8 cellular contexts compared by ENCODE assay signal in genomic region chr17:32350662-32351418, GRCh38. TPM values are rescaled to one million over a fixed set of nuclear protein-coding genes. Genes with fewer than 3 reads are reported as not detected.
A peak's percentile ranks its signal among the peaks of the same experiment; 100 is the strongest.
DNase-seq lines count a peak whose midpoint lies in the region; ATAC-seq and TF ChIP-seq lines count a peak whose summit lies in the region.

No MANE protein-coding gene starts in this region.

- H3K27ac ChIP-seq in trophoblast cell (ENCODE audit: low read depth, low read length): peak overlapping the region; percentile 86

- H3K9me3 Mint-ChIP-seq in activated T-cell treated with anti-CD3 and anti-CD28 coated beads, Interleukin-2, amount 50 U/mL, for 4 hours: no peaks in the 10 kb centered on the region
- H3K9me3 Mint-ChIP-seq in activated naive CD4-positive, alpha-beta T cell treated with anti-CD3 and anti-CD28 coated beads, Interleukin-2, amount 50 U/mL, for 72 hours: no peaks in the 10 kb centered on the region
- peaks cover 12% of the 10 kb centered on the region for H3K9me3 Mint-ChIP-seq in glutamatergic neuron (ENCODE audit: unreplicated experiment)

- H2BK12ac ChIP-seq in trophoblast cell (ENCODE audit: low read length): no peak overlapping the region

- H3K79me1 ChIP-seq in trophoblast cell (ENCODE audit: low read length): peaks cover 8% of the 10 kb centered on the region

- H3K27ac Mint-ChIP-seq in activated naive CD4-positive, alpha-beta T cell treated with anti-CD3 and anti-CD28 coated beads, Interleukin-2, amount 50 U/mL, for 72 hours: peak overlapping the region; percentile 99 to 100
- peak overlapping the region; percentile 100 for H3K27ac Mint-ChIP-seq in glutamatergic neuron (ENCODE audit: unreplicated experiment)

- TF ChIP-seq CTCF in glutamatergic neuron (IDR thresholded peaks at IDR 0.05; ENCODE audit: partially characterized antibody, unreplicated experiment): no peak

- peak overlapping the region; percentile 100 for H3K4ac ChIP-seq in trophoblast cell (ENCODE audit: low read depth, low read length)

- no peaks in the 10 kb centered on the region for H3K27me3 Mint-ChIP-seq in activated T-cell treated with anti-CD3 and anti-CD28 coated beads, Interleukin-2, amount 50 U/mL, for 4 hours (ENCODE audit: low read depth)
- peaks cover 12% of the 10 kb centered on the region for H3K27me3 Mint-ChIP-seq in glutamatergic neuron (ENCODE audit: unreplicated experiment)

- peak overlapping the region; percentile 92 for H4K91ac ChIP-seq in trophoblast cell (ENCODE audit: low read depth, low read length)

- peak overlapping the region; percentile 90 for H3K4me3 ChIP-seq in trophoblast cell (ENCODE audit: low read depth, low read length)

- H3K4me1 Mint-ChIP-seq in activated T-cell treated with anti-CD3 and anti-CD28 coated beads, Interleukin-2, amount 50 U/mL, for 4 hours (ENCODE audit: low read depth): peaks cover 41% of the 10 kb centered on the region
- H3K4me1 Mint-ChIP-seq in glutamatergic neuron (ENCODE audit: low read depth, unreplicated experiment): peaks cover 14% of the 10 kb centered on the region

- H3K23ac ChIP-seq in trophoblast cell (ENCODE audit: low read length): no peak overlapping the region

- H4K8ac ChIP-seq in trophoblast cell (ENCODE audit: low read depth, low read length): peak overlapping the region; percentile 87

- peaks cover 22 to 23% of the 10 kb centered on the region in 2 experiments for H3K36me3 ChIP-seq in trophoblast cell (ENCODE audit: control insufficient read depth in 1 of 2, insufficient read depth in 2 of 2, low read length in 2 of 2)

- H3K79me2 ChIP-seq in trophoblast cell (ENCODE audit: control insufficient read depth, insufficient read depth, low read length, poor library complexity): peaks cover 25% of the 10 kb centered on the region

- peaks cover 24% of the 10 kb centered on the region for H3K36me3 Mint-ChIP-seq in activated T-cell treated with anti-CD3 and anti-CD28 coated beads, Interleukin-2, amount 50 U/mL, for 4 hours (ENCODE audit: insufficient read depth)
- peaks cover 28 to 41% of the 10 kb centered on the region in 2 donors for H3K36me3 Mint-ChIP-seq in activated naive CD4-positive, alpha-beta T cell treated with anti-CD3 and anti-CD28 coated beads, Interleukin-2, amount 50 U/mL, for 72 hours
- no peaks in the 10 kb centered on the region for H3K36me3 Mint-ChIP-seq in glutamatergic neuron (ENCODE audit: unreplicated experiment)

- peak overlapping the region; percentile 97 for H2AK5ac ChIP-seq in trophoblast cell (ENCODE audit: low read length)

- peak overlapping the region; percentile 89 for H2AFZ ChIP-seq in trophoblast cell (ENCODE audit: insufficient read depth, low read length, poor library complexity)

- H3K4me2 ChIP-seq in trophoblast cell (ENCODE audit: low read length): peak overlapping the region; percentile 78

- H3K4me3 Mint-ChIP-seq in activated T-cell treated with anti-CD3 and anti-CD28 coated beads, Interleukin-2, amount 50 U/mL, for 4 hours: peak overlapping the region; percentile 100
- peak overlapping the region; percentile 100 for H3K4me3 Mint-ChIP-seq in glutamatergic neuron (ENCODE audit: unreplicated experiment)

- H3K9me3 ChIP-seq in trophoblast cell (ENCODE audit: insufficient read depth, low read depth, low read length): no peaks in the 10 kb centered on the region

- peak overlapping the region; percentile 94 for H3K18ac ChIP-seq in trophoblast cell (ENCODE audit: low read length)

- DNase-seq in activated T-cell treated with anti-CD3 and anti-CD28 coated beads, Interleukin-2, amount 50 U/mL, for 4 hours: peak; percentile 15
- DNase-seq in activated T-cell treated with anti-CD3 and anti-CD28 coated beads, Interleukin-2, amount 50 U/mL, for 48 hours: no peak
- DNase-seq in NCI-H526 treated with DMSO at 0.1 percent for 48 hours (lab: John Stamatoyannopoulos, UW) (peak; percentile 50), glutamatergic neuron (no peak), trophoblast cell (peak; percentile 65 to 81), NAMALWA (ENCODE audit: low spot score) (no peak)
- DNase-seq in activated naive CD4-positive, alpha-beta T cell treated with anti-CD3 and anti-CD28 coated beads, Interleukin-2, amount 50 U/mL, for 72 hours (ENCODE audit: low spot score in 2 of 2): peak in 1 of 2 donors; percentile 30

- H3K4me1 ChIP-seq in trophoblast cell (ENCODE audit: control insufficient read depth in 1 of 2, insufficient read depth in 2 of 2, low read length in 2 of 2): peaks cover 3 to 6% of the 10 kb centered on the region in 2 experiments

- peak overlapping the region; percentile 84 for H2BK5ac ChIP-seq in trophoblast cell (ENCODE audit: low read depth, low read length, poor library complexity)

- H2BK120ac ChIP-seq in trophoblast cell (ENCODE audit: insufficient read depth, low read length, poor library complexity): peak overlapping the region; percentile 87

- no CpG with 5 or more reads among the region's 20 CpGs for WGBS in trophoblast cell (ENCODE audit: extremely low coverage, insufficient coverage, insufficient read length)

- peak overlapping the region; percentile 98 for H3K9ac ChIP-seq in trophoblast cell (ENCODE audit: low read length)

- peak overlapping the region; percentile 99 for H3K14ac ChIP-seq in trophoblast cell (ENCODE audit: low read length)

- ATAC-seq in activated T-cell treated with anti-CD3 and anti-CD28 coated beads, Interleukin-2, amount 50 U/mL, for 4 hours: peak; percentile 15 to 27
- ATAC-seq in HG02870 (IDR thresholded peaks at IDR 0.05; ENCODE audit: unreplicated experiment): peak; percentile 12
- peak; percentile 38 to 42 for ATAC-seq in activated naive CD4-positive, alpha-beta T cell treated with anti-CD3 and anti-CD28 coated beads, Interleukin-2, amount 50 U/mL, for 72 hours

- no peaks in the 10 kb centered on the region for H3K27me3 ChIP-seq in trophoblast cell (ENCODE audit: insufficient read depth, low read length)

- H4K12ac ChIP-seq in trophoblast cell (ENCODE audit: low read depth, low read length): peak overlapping the region; percentile 56

RNA-seq across cellular contexts. Expression of gene ZNF207, which starts 0.9 kb away (rescaled TPM):
- 100 to 1,000 TPM; 199 to 222 (median 212) TPM for total RNA-seq in activated T-cell treated with anti-CD3 and anti-CD28 coated beads, Interleukin-2, amount 50 U/mL, for 4 hours
- total RNA-seq in activated naive CD4-positive, alpha-beta T cell treated with anti-CD3 and anti-CD28 coated beads, Interleukin-2, amount 50 U/mL, for 72 hours: 100 to 1,000 TPM; 255 to 256 TPM
- 216 TPM for total RNA-seq in glutamatergic neuron (ENCODE audit: unreplicated experiment)
- polyA plus RNA-seq in trophoblast cell (2013): 195 and 202 TPM in 2 replicates

RNA-seq across cellular contexts. Expression of gene C17orf75, which starts 8.9 kb away (rescaled TPM):
- total RNA-seq in activated T-cell treated with anti-CD3 and anti-CD28 coated beads, Interleukin-2, amount 50 U/mL, for 4 hours: 10 to 100 TPM; 29.1 to 34.1 (median 31.7) TPM
- total RNA-seq in activated naive CD4-positive, alpha-beta T cell treated with anti-CD3 and anti-CD28 coated beads, Interleukin-2, amount 50 U/mL, for 72 hours: 10 to 100 TPM; 10.8 to 24.5 TPM
- 48.9 TPM for total RNA-seq in glutamatergic neuron (ENCODE audit: unreplicated experiment)
- polyA plus RNA-seq in trophoblast cell (2013): 13.0 and 13.6 TPM in 2 replicates

Comparison
In these comparisons a context has a peak if more than half of its experiments do, and no peak if none do; other contexts are left out.
1. DNase-seq: peak in activated T-cell treated with anti-CD3 and anti-CD28 coated beads, Interleukin-2, amount 50 U/mL, for 4 hours (single experiment), NCI-H526 treated with DMSO at 0.1 percent for 48 hours (single experiment) and trophoblast cell (2 of 2); none in activated T-cell treated with anti-CD3 and anti-CD28 coated beads, Interleukin-2, amount 50 U/mL, for 48 hours (0 of 2), glutamatergic neuron (single experiment) and NAMALWA (single experiment).
2. Peak in every context shown above with its lines, with median percentiles within 50 percentile points of each other: ATAC-seq.